In the genomic region with DNA sequence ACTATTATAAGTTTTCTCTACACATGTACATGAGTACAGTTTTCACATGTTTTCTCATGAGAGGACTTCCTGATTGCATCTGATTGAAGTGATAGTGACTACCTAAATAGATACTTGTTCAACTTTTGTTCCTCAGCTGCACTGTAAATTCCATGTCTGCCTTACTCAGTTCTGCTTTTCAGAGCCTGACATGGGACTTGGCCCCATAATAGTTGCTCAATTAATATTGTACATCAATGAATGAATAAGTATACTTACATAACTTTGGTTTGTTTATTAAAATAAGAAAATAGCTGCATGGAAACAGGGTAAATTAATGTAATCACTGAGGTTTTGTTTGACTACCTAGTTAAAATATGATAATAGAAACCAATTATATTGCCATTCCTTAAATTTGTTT, we compare ENCODE assay signal across 23 cellular contexts.
"Had no signal": no experiment of that assay in that cellular context is flagged by ENCODE, and none has a peak within 500 bp of the region (broad histone marks: within the 10 kb centered on the region; RNA-seq: fewer than 3 reads in every experiment).

No MANE protein-coding gene starts in this region.

- H3K4me1 ChIP-seq: stomach, testis, thyroid gland, tibial artery, tibial nerve, transverse colon, upper lobe of left lung, upper lobe of right lung, uterus, vagina had no signal

- ATAC-seq: stimulated activated memory B cell treated with anti-CD40 and anti-IgM and Interleukin-4, amounts not matched to agents 10 μg/mL and 1 μg/mL and 100 μg/mL, for 72 hours; stimulated activated naive CD8-positive, alpha-beta T cell treated with anti-CD3 and anti-CD28 coated beads, Interleukin-15, amount 100 ng/mL, for 72 hours had no signal

- H3K4me3 ChIP-seq: stomach, suprapubic skin, testis, thoracic aorta, thyroid gland, tibial artery, tibial nerve, transverse colon, upper lobe of left lung, upper lobe of right lung, uterus, vagina had no signal

- DNase-seq: stimulated activated CD4-positive, alpha-beta T cell treated with anti-CD3 and anti-CD28 coated beads, Interleukin-2, amount 100 ng/mL, for 48 hours; stimulated activated CD4-positive, alpha-beta T cell treated with anti-CD3 and anti-CD28 coated beads, Interleukin-4, amount 100 ng/mL, for 1 hour; stimulated activated CD4-positive, alpha-beta T cell treated with anti-CD3 and anti-CD28 coated beads, Interleukin-4, amount 100 ng/mL, for 4 hours; stimulated activated CD8-positive, alpha-beta memory T cell treated with anti-CD3 and anti-CD28 coated beads, Interleukin-4, amount 100 ng/mL, for 48 hours; stimulated activated naive B cell treated with anti-CD40 and anti-IgM and Interleukin-4, amounts not matched to agents 10 μg/mL and 1 μg/mL and 100 μg/mL, for 72 hours; stimulated activated naive CD4-positive, alpha-beta T cell treated with Interleukin-2 at 50 U/mL for 16 hours; stimulated activated naive CD8-positive, alpha-beta T cell treated with anti-CD3 and anti-CD28 coated beads, Interleukin-15, amount 100 ng/mL, for 72 hours; stimulated activated naive CD8-positive, alpha-beta T cell treated with anti-CD3 and anti-CD28 coated beads, Interleukin-15, Interleukin-2, amounts not matched to agents 100 U/mL and 50 U/mL, for 24 hours; stomach; substantia nigra; tibial artery; upper lobe of left lung; upper lobe of right lung; uterus had no signal

- FAIRE-seq: urothelium cell line had no signal

- H3K9me3 ChIP-seq: stomach, suprapubic skin, testis, thoracic aorta, thyroid gland, tibial artery, tibial nerve, transverse colon, upper lobe of left lung, upper lobe of right lung, uterus, vagina had no signal

- H3K27me3 ChIP-seq: stomach, suprapubic skin, testis, thyroid gland, tibial artery, tibial nerve, transverse colon, upper lobe of left lung, upper lobe of right lung, uterus, vagina had no signal

- H3K36me3 ChIP-seq: stomach, suprapubic skin, thoracic aorta, thyroid gland, tibial artery, tibial nerve, transverse colon, upper lobe of left lung, upper lobe of right lung, uterus, vagina had no signal

- H3K27ac ChIP-seq: stomach, suprapubic skin, testis, thoracic aorta, thyroid gland, tibial artery, tibial nerve, transverse colon, upper lobe of left lung, upper lobe of right lung, uterus, vagina had no signal
